8 cellular contexts compared by ENCODE assay signal in the genomic region with DNA sequence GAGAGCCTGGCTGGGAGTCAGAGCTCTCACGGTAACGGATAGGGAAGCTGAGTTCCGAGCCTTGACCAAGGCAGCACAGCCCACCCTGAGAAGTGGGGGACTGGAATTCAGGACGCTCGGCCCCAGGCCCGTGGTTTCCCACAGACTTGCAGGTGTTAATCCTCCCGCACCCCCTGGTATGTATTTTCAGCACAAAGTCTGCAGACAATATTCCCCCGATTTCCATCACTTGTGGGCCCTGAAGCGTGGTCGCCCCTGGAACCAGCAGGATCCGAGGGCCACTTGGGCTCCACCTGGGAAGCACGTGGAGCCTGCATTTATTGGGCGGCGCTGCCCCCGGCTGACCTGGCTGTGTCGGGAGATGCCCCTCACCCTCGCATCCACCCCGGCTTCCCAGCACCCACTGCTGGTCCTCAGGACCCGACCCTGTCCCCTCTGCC.
DNase-seq lines count a peak whose midpoint lies in the region; ATAC-seq and TF ChIP-seq lines count a peak whose summit lies in the region.

No MANE protein-coding gene starts in this region.

- H2AK5ac ChIP-seq in neuronal stem cell (ENCODE audit: low read depth, low read length): peak overlapping the region; percentile 36

- H3K4me1 Mint-ChIP-seq in effector memory CD8-positive, alpha-beta T cell (ENCODE audit: low read depth in 2 of 2): peaks cover 15% of the 10 kb centered on the region in 2 donors

- H4K91ac ChIP-seq in neuronal stem cell (ENCODE audit: low read depth, low read length, poor library complexity): no peak overlapping the region

- H3K9ac ChIP-seq in ES-I3 (ENCODE audit: low read depth, low read length): peak overlapping the region; percentile 75; the same call in 1 of the 2 replicates
- peak overlapping the region; percentile 66 for H3K9ac ChIP-seq in neuronal stem cell (ENCODE audit: low read depth, low read length, poor library complexity)

- no CpG with 5 or more reads among the region's 19 CpGs for WGBS in neuronal stem cell (ENCODE audit: extremely low coverage in 2 of 2, insufficient read length in 2 of 2, insufficient replicate concordance in 1 of 2), 2 donors

- no peaks in the 10 kb centered on the region for H3K27me3 ChIP-seq in neuronal stem cell (ENCODE audit: control insufficient read depth in 3 of 3, insufficient read depth in 3 of 3, low read depth in 1 of 3, low read length in 3 of 3)

- DNase-seq in LNCaP clone FGC (ENCODE audit: low read depth): no peak
- DNase-seq in effector memory CD8-positive, alpha-beta T cell: no peak
- DNase-seq in neuronal stem cell (ENCODE audit: low spot score): no peak
- no peak for DNase-seq in NCI-H1930 (lab: John Stamatoyannopoulos, UW)
- no peak for DNase-seq in NCI-H748 (lab: John Stamatoyannopoulos, UW; ENCODE audit: unreplicated experiment)

- H3K14ac ChIP-seq in neuronal stem cell (ENCODE audit: low read length): no peak overlapping the region

- H2BK12ac ChIP-seq in neuronal stem cell (ENCODE audit: low read length): no peak overlapping the region

- H3K4me3 ChIP-seq in LNCaP clone FGC (ENCODE audit: low read depth, low read length) (peak overlapping the region; percentile 85), neuronal stem cell (ENCODE audit: low read length in 2 of 2) (peak overlapping the region; percentile 65 to 68)

- peaks cover 5% of the 10 kb centered on the region for H3K36me3 Mint-ChIP-seq in effector memory CD8-positive, alpha-beta T cell (ENCODE audit: insufficient read depth)

- peak overlapping the region; percentile 98 for H2AFZ ChIP-seq in neuronal stem cell (ENCODE audit: low read length)

- no peak for ATAC-seq in effector memory CD8-positive, alpha-beta T cell (replicated peaks)
- ATAC-seq in HG03521 (IDR thresholded peaks at IDR 0.05; ENCODE audit: unreplicated experiment): no peak
- ATAC-seq in HG02840 (IDR thresholded peaks at IDR 0.05; ENCODE audit: low FRiP score, unreplicated experiment): no peak

- H3K4ac ChIP-seq in neuronal stem cell (ENCODE audit: low read length): peak overlapping the region; percentile 38

- H3K27ac Mint-ChIP-seq in effector memory CD8-positive, alpha-beta T cell: peak overlapping the region; percentile 83 to 96

- peak overlapping the region; percentile 71 for H3K4me2 ChIP-seq in neuronal stem cell (ENCODE audit: insufficient read depth, low read length, poor library complexity, severe bottlenecking)

- no peak overlapping the region for H2BK5ac ChIP-seq in neuronal stem cell (ENCODE audit: low read length)

- H3K18ac ChIP-seq in neuronal stem cell (ENCODE audit: low read length): peak overlapping the region; percentile 73

- H3K79me1 ChIP-seq in neuronal stem cell (ENCODE audit: low read depth, low read length): no peaks in the 10 kb centered on the region

- no peak overlapping the region for H2BK15ac ChIP-seq in neuronal stem cell (ENCODE audit: low read length)

- H3K4me3 Mint-ChIP-seq in effector memory CD8-positive, alpha-beta T cell: peak overlapping the region; percentile 69 to 83

- H3K9me3 Mint-ChIP-seq in effector memory CD8-positive, alpha-beta T cell: no peaks in the 10 kb centered on the region

- no peaks in the 10 kb centered on the region for H3K27me3 Mint-ChIP-seq in effector memory CD8-positive, alpha-beta T cell

- no peak for TF ChIP-seq CTCF in LNCaP clone FGC (IDR thresholded peaks at IDR 0.05; ENCODE audit: control insufficient read depth, extremely low read depth, insufficient read depth)

- H3K36me3 ChIP-seq in ES-I3 (ENCODE audit: insufficient read depth, low read length) (no peaks in the 10 kb centered on the region), neuronal stem cell (replicated peaks in 1 of 2; ENCODE audit: control insufficient read depth in 2 of 2, insufficient read depth in 2 of 2, low read length in 2 of 2) (peaks cover 0 to 28% of the 10 kb centered on the region in 2 donors)

- no peak overlapping the region for H4K8ac ChIP-seq in neuronal stem cell (ENCODE audit: low read depth, low read length)

- H2BK120ac ChIP-seq in neuronal stem cell (ENCODE audit: low read depth, low read length): no peak overlapping the region

- no peaks in the 10 kb centered on the region for H3K9me3 ChIP-seq in ES-I3 (ENCODE audit: control insufficient read depth, insufficient read depth, low read length)
- peaks cover 2 to 21% of the 10 kb centered on the region in 2 donors for H3K9me3 ChIP-seq in neuronal stem cell (replicated peaks in 1 of 2; ENCODE audit: control insufficient read depth in 2 of 2, insufficient read depth in 1 of 2, low read depth in 1 of 2, low read length in 2 of 2)

- H3K23ac ChIP-seq in neuronal stem cell (ENCODE audit: low read depth, low read length, poor library complexity): no peak overlapping the region

- H3K4me1 ChIP-seq in ES-I3 (ENCODE audit: insufficient read depth, low read length) (no peaks in the 10 kb centered on the region), neuronal stem cell (ENCODE audit: control insufficient read depth in 2 of 2, insufficient read depth in 1 of 2, low read depth in 1 of 2, low read length in 2 of 2) (peaks cover 0 to 10% of the 10 kb centered on the region in 2 donors)

- no peak overlapping the region for H3K27ac ChIP-seq in neuronal stem cell (replicated peaks; ENCODE audit: low read length)
